In genomic region chr12:109462868-109463692, GRCh38 we compare ENCODE assay signal across 8 cellular contexts. TPM values are rescaled to one million over a fixed set of nuclear protein-coding genes. Genes with fewer than 3 reads are reported as not detected.
DNase-seq lines count a peak whose midpoint lies in the region; ATAC-seq, FAIRE-seq and TF ChIP-seq lines count a peak whose summit lies in the region.

No MANE protein-coding gene starts in this region.

- H3K4me3 ChIP-seq in pancreas, result no peak overlapping the region

- H3K27ac ChIP-seq in pancreas, result peak overlapping the region; percentile 64 to 87 (median 77)

- no peaks in the 10 kb centered on the region for H3K9me3 ChIP-seq in pancreas

- no peaks in the 10 kb centered on the region for H3K27me3 ChIP-seq in pancreas

- DNase-seq in A172 (ENCODE audit: low spot score) (peak; percentile 97), HS-5 (ENCODE audit: low read depth) (peak; percentile 95), glomerular visceral epithelial cell (ENCODE audit: extremely low spot score) (peak; percentile 90), pancreas (peak in 4 of 6 donors; percentile 41 to 63 (median 50))
- no peak for DNase-seq in activated T-helper 1 cell treated with anti-CD3 and anti-CD28 coated beads, Interleukin-12 subunit alpha, Interleukin-12 subunit beta, Interleukin-2, Interleukin-4 antibody, amounts not matched to agents 30 ng/mL and 10 ng/mL and 1 ng/mL, durations not matched to agents 14 hours and 24 hours and 36 hours (ENCODE audit: low spot score)

- 49 to 50% methylated on average over 14 of the region's 14 CpGs for WGBS in pancreas, 2 donors

- ATAC-seq in pancreas (peak; percentile 73 to 82 (median 78)), GM18861 (IDR thresholded peaks at IDR 0.05; ENCODE audit: unreplicated experiment) (no peak), HG03039 (IDR thresholded peaks at IDR 0.05; ENCODE audit: unreplicated experiment) (no peak), GM19328 (IDR thresholded peaks at IDR 0.05; ENCODE audit: unreplicated experiment) (no peak)

- TF ChIP-seq CTCF in pancreas (IDR thresholded peaks at IDR 0.05), result no peak

- peaks cover 10% of the 10 kb centered on the region for H3K36me3 Mint-ChIP-seq in activated T-helper 1 cell treated with anti-CD3 and anti-CD28 coated beads, Interleukin-12 subunit alpha, Interleukin-12 subunit beta, Interleukin-2, Interleukin-4 antibody, amounts not matched to agents 30 ng/mL and 10 ng/mL and 1 ng/mL, durations not matched to agents 14 hours and 24 hours and 36 hours (ENCODE audit: low read depth)

- H3K27me3 Mint-ChIP-seq in activated T-helper 1 cell treated with anti-CD3 and anti-CD28 coated beads, Interleukin-12 subunit alpha, Interleukin-12 subunit beta, Interleukin-2, Interleukin-4 antibody, amounts not matched to agents 30 ng/mL and 10 ng/mL and 1 ng/mL, durations not matched to agents 14 hours and 24 hours and 36 hours (ENCODE audit: insufficient read depth), result no peaks in the 10 kb centered on the region

- no peaks in the 10 kb centered on the region for H3K36me3 ChIP-seq in pancreas

- intact Hi-C loops in activated T-helper 1 cell treated with anti-CD3 and anti-CD28 coated beads, Interleukin-12 subunit alpha, Interleukin-12 subunit beta, Interleukin-2, Interleukin-4 antibody, amounts not matched to agents 30 ng/mL and 10 ng/mL and 1 ng/mL, durations not matched to agents 14 hours and 24 hours and 36 hours (cut with micrococcal nuclease), result no loop called here
- intact Hi-C loops in pancreas (cut with DNase I), result no loop called here

- no peak overlapping the region for H3K4me3 Mint-ChIP-seq in activated T-helper 1 cell treated with anti-CD3 and anti-CD28 coated beads, Interleukin-12 subunit alpha, Interleukin-12 subunit beta, Interleukin-2, Interleukin-4 antibody, amounts not matched to agents 30 ng/mL and 10 ng/mL and 1 ng/mL, durations not matched to agents 14 hours and 24 hours and 36 hours

- peaks cover 54% of the 10 kb centered on the region for H3K4me1 Mint-ChIP-seq in activated T-helper 1 cell treated with anti-CD3 and anti-CD28 coated beads, Interleukin-12 subunit alpha, Interleukin-12 subunit beta, Interleukin-2, Interleukin-4 antibody, amounts not matched to agents 30 ng/mL and 10 ng/mL and 1 ng/mL, durations not matched to agents 14 hours and 24 hours and 36 hours (ENCODE audit: low read depth)

- H3K9me3 Mint-ChIP-seq in activated T-helper 1 cell treated with anti-CD3 and anti-CD28 coated beads, Interleukin-12 subunit alpha, Interleukin-12 subunit beta, Interleukin-2, Interleukin-4 antibody, amounts not matched to agents 30 ng/mL and 10 ng/mL and 1 ng/mL, durations not matched to agents 14 hours and 24 hours and 36 hours, result no peaks in the 10 kb centered on the region

- peak; percentile 85 for FAIRE-seq in pancreas (lab: Jason Lieb, UNC)

- H3K4me1 ChIP-seq in pancreas, result peaks cover 3 to 25% (median 20%) of the 10 kb centered on the region in 3 donors

- H3K27ac Mint-ChIP-seq in activated T-helper 1 cell treated with anti-CD3 and anti-CD28 coated beads, Interleukin-12 subunit alpha, Interleukin-12 subunit beta, Interleukin-2, Interleukin-4 antibody, amounts not matched to agents 30 ng/mL and 10 ng/mL and 1 ng/mL, durations not matched to agents 14 hours and 24 hours and 36 hours, result peak overlapping the region; percentile 30

RNA-seq across cellular contexts. Expression of gene KCTD10, which starts 14.0 kb away (rescaled TPM):
- 19.6 and 53.6 TPM in 2 replicates for total RNA-seq in A172 (2014; rRNA removed; shearing (Covaris generic))
- 48.3 and 51.2 TPM in 2 replicates for total RNA-seq in activated T-helper 1 cell treated with anti-CD3 and anti-CD28 coated beads, Interleukin-12 subunit alpha, Interleukin-12 subunit beta, Interleukin-2, Interleukin-4 antibody, amounts not matched to agents 30 ng/mL and 10 ng/mL and 1 ng/mL, durations not matched to agents 14 hours and 24 hours and 36 hours
- 10 to 100 TPM in 4 of 6 donors, 1 to 10 TPM in 2; 6.7 to 16.7 (median 10.7) TPM for total RNA-seq in pancreas
- polyA plus RNA-seq in pancreas, result 10 to 100 TPM in 1 of 2 donors, 1 to 10 TPM in 1; 9.6 to 12.5 TPM

RNA-seq across cellular contexts. Expression of gene UBE3B, which starts 14.4 kb away (rescaled TPM):
- 28.4 and 30.2 TPM in 2 replicates for total RNA-seq in A172 (2014; rRNA removed; shearing (Covaris generic))
- 28.7 and 29.3 TPM in 2 replicates for total RNA-seq in activated T-helper 1 cell treated with anti-CD3 and anti-CD28 coated beads, Interleukin-12 subunit alpha, Interleukin-12 subunit beta, Interleukin-2, Interleukin-4 antibody, amounts not matched to agents 30 ng/mL and 10 ng/mL and 1 ng/mL, durations not matched to agents 14 hours and 24 hours and 36 hours
- 10 to 100 TPM; 10.9 to 25.6 (median 15.1) TPM for total RNA-seq in pancreas
- polyA plus RNA-seq in pancreas, result 10 to 100 TPM in 1 of 2 donors, 1 to 10 TPM in 1; 9.8 to 12.6 TPM

Comparison
In these comparisons a context has a peak if more than half of its experiments do, and no peak if none do; other contexts are left out.
1. ATAC-seq: peak in pancreas (4 of 4); none in GM18861 (single experiment), HG03039 (single experiment) and GM19328 (single experiment).